Comparison of ENCODE assay signal across 8 cellular contexts in the genomic region with DNA sequence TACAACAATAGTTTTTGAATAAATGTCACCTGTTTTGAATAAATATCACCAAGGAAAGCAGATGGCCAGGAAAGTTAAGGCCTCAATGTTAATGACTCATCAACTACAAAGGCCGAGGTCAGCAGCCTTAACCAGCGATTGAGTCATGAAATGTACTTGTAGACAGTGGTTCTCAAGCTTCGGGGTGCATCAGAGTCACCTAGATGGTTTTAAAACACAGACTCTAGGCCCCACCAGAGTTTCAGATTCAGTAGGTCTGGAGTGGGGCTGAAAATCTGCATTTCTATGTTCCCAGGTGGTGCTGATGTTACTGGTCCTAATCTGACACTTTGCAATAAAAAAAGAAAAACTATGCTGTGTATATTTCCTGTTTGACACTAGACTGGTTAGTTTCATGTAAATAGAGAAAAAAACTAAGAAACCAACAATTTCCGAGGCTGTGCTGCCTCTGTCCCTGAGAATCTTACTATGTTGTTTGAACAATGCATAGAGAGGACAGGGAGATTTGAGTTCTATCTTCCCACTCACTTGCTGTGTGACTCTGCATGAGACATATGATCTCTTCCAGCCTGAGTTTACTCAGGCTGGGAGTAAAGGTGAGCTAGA. TPM values are rescaled to one million over a fixed set of nuclear protein-coding genes. Genes with fewer than 3 reads are reported as not detected.
DNase-seq lines count a peak whose midpoint lies in the region; ATAC-seq, FAIRE-seq and TF ChIP-seq lines count a peak whose summit lies in the region.

No MANE protein-coding gene starts in this region.

- H3K4me3 ChIP-seq in OCI-LY1 (ENCODE audit: low read depth, low read length, poor library complexity, severe bottlenecking) = no peak overlapping the region
- H3K4me3 ChIP-seq in lower lobe of right lung = no peak overlapping the region

- H3K27ac ChIP-seq in OCI-LY1 (ENCODE audit: low read depth, low read length, poor library complexity, severe bottlenecking) (peak overlapping the region; percentile 62), lower lobe of right lung (peak overlapping the region; percentile 28), caudate nucleus (ENCODE audit: low read depth, low read length) (no peak overlapping the region)

- FAIRE-seq in GM18507 (lab: Jason Lieb, UNC) = peak; percentile 97

- H3K27me3 Mint-ChIP-seq in activated naive CD4-positive, alpha-beta T cell treated with anti-CD3 and anti-CD28 coated beads for 36 hours (ENCODE audit: low read depth) = no peaks in the 10 kb centered on the region

- H3K9me2 ChIP-seq in OCI-LY1 (ENCODE audit: low read depth, low read length) = no peaks in the 10 kb centered on the region

- peak overlapping the region; percentile 90 for H3K27ac Mint-ChIP-seq in activated naive CD4-positive, alpha-beta T cell treated with anti-CD3 and anti-CD28 coated beads for 36 hours

- H3K9ac ChIP-seq in OCI-LY1 (ENCODE audit: low read length) = no peak overlapping the region; the same call in 1 of the 2 replicates

- H3K4me2 ChIP-seq in OCI-LY1 (ENCODE audit: low read length) = peak overlapping the region; percentile 12; the same call in 1 of the 2 replicates

- H3K27me3 ChIP-seq in OCI-LY1 (ENCODE audit: insufficient read depth, low read length) (no peaks in the 10 kb centered on the region), lower lobe of right lung (ENCODE audit: low read depth) (no peaks in the 10 kb centered on the region)

- H3K9me3 ChIP-seq in OCI-LY1 (ENCODE audit: low read length) (no peaks in the 10 kb centered on the region), lower lobe of right lung (no peaks in the 10 kb centered on the region)

- peak overlapping the region; percentile 31 for H3K4me3 Mint-ChIP-seq in activated naive CD4-positive, alpha-beta T cell treated with anti-CD3 and anti-CD28 coated beads for 36 hours

- H3K9me3 Mint-ChIP-seq in activated naive CD4-positive, alpha-beta T cell treated with anti-CD3 and anti-CD28 coated beads for 36 hours = no peaks in the 10 kb centered on the region

- no peaks in the 10 kb centered on the region for H3K36me3 ChIP-seq in OCI-LY1 (ENCODE audit: insufficient read depth, low read length)
- no peaks in the 10 kb centered on the region for H3K36me3 ChIP-seq in lower lobe of right lung

- no peak for TF ChIP-seq CTCF in OCI-LY1 (IDR thresholded peaks at IDR 0.05; ENCODE audit: low read length)
- no peak for TF ChIP-seq CTCF in lower lobe of right lung (IDR thresholded peaks at IDR 0.05)

- no peaks in the 10 kb centered on the region for H4K20me1 ChIP-seq in OCI-LY1 (ENCODE audit: insufficient read depth, low read length)

- H2AFZ ChIP-seq in OCI-LY1 (ENCODE audit: low read length) = no peak overlapping the region

- CTCF ChIA-PET in activated naive CD4-positive, alpha-beta T cell treated with anti-CD3 and anti-CD28 coated beads for 36 hours (lab: Charles Lee) = interaction anchor here (1.5 kb wide), 1 partner anchor 58 kb away, joined by 5 read pairs; no protein-coding TSS in a partner anchor

- H3K4me1 ChIP-seq in OCI-LY1 (ENCODE audit: insufficient read depth, low read length, severe bottlenecking) (peaks cover 32% of the 10 kb centered on the region), lower lobe of right lung (peaks cover 75% of the 10 kb centered on the region)

- intact Hi-C loops in activated naive CD4-positive, alpha-beta T cell treated with anti-CD3 and anti-CD28 coated beads for 36 hours (cut with micrococcal nuclease) = loop anchor here (1.0 to 10.0 kb wide), 6 partner anchors 9 to 765 kb away; partner anchors contain the start of gene RAB27A
- intact Hi-C loops in lower lobe of right lung (cut with DNase I) = no loop called here

- H3F3A ChIP-seq in OCI-LY1 (ENCODE audit: insufficient read depth, low read length) = no peaks in the 10 kb centered on the region

- peak; percentile 87 for ATAC-seq in HG02763 (IDR thresholded peaks at IDR 0.05; ENCODE audit: unreplicated experiment)
- ATAC-seq in lower lobe of right lung = peak; percentile 42 to 64

- H3K36me3 Mint-ChIP-seq in activated naive CD4-positive, alpha-beta T cell treated with anti-CD3 and anti-CD28 coated beads for 36 hours (ENCODE audit: low read depth) = peaks cover 25% of the 10 kb centered on the region

- DNase-seq in GM18507 (ENCODE audit: extremely low spot score, insufficient read length, low read depth) (no peak), lower lobe of right lung (no peak), caudate nucleus (lab: John Stamatoyannopoulos, UW) (no peak), 8988T (no peak), NCI-H1417 treated with DMSO at 0.1 percent for 48 hours (lab: John Stamatoyannopoulos, UW) (no peak)
- DNase-seq in activated naive CD4-positive, alpha-beta T cell treated with anti-CD3 and anti-CD28 coated beads for 36 hours = peak; percentile 72

- H3K79me2 ChIP-seq in OCI-LY1 (ENCODE audit: insufficient read depth, low read length) = peaks cover 14% of the 10 kb centered on the region; the same call in 1 of the 2 replicates

- peaks cover 95% of the 10 kb centered on the region for H3K4me1 Mint-ChIP-seq in activated naive CD4-positive, alpha-beta T cell treated with anti-CD3 and anti-CD28 coated beads for 36 hours (ENCODE audit: low read depth)

RNA-seq across cellular contexts. Expression of gene RAB27A, which starts 9.8 kb away (rescaled TPM):
- total RNA-seq in activated naive CD4-positive, alpha-beta T cell treated with anti-CD3 and anti-CD28 coated beads for 36 hours = 100 to 1,000 TPM; 119 to 124 TPM
- 63.4 TPM for total RNA-seq in lower lobe of right lung

RNA-seq across cellular contexts. Expression of gene PIGBOS1, which starts 39.1 kb away (rescaled TPM):
- 1 to 10 TPM; 7.3 to 9.2 TPM for total RNA-seq in activated naive CD4-positive, alpha-beta T cell treated with anti-CD3 and anti-CD28 coated beads for 36 hours
- 13.8 TPM for total RNA-seq in lower lobe of right lung

RNA-seq across cellular contexts. Expression of gene PIGB, which starts 39.2 kb away (rescaled TPM):
- 10 to 100 TPM; 13.3 to 13.8 TPM for total RNA-seq in activated naive CD4-positive, alpha-beta T cell treated with anti-CD3 and anti-CD28 coated beads for 36 hours
- 14.4 TPM for total RNA-seq in lower lobe of right lung
